Comparison of ENCODE assay signal across 1 cellular context in genomic region chr10:95873139-95873538, GRCh38.
TF ChIP-seq lines count a peak whose summit lies in the region.

No MANE protein-coding gene starts in this region.

TF ChIP-seq in GM23338, 12 proteins besides CTCF, POLR2A, EP300 and RAD21 (continued from another document):
- TF ChIP-seq, protein P1, sequence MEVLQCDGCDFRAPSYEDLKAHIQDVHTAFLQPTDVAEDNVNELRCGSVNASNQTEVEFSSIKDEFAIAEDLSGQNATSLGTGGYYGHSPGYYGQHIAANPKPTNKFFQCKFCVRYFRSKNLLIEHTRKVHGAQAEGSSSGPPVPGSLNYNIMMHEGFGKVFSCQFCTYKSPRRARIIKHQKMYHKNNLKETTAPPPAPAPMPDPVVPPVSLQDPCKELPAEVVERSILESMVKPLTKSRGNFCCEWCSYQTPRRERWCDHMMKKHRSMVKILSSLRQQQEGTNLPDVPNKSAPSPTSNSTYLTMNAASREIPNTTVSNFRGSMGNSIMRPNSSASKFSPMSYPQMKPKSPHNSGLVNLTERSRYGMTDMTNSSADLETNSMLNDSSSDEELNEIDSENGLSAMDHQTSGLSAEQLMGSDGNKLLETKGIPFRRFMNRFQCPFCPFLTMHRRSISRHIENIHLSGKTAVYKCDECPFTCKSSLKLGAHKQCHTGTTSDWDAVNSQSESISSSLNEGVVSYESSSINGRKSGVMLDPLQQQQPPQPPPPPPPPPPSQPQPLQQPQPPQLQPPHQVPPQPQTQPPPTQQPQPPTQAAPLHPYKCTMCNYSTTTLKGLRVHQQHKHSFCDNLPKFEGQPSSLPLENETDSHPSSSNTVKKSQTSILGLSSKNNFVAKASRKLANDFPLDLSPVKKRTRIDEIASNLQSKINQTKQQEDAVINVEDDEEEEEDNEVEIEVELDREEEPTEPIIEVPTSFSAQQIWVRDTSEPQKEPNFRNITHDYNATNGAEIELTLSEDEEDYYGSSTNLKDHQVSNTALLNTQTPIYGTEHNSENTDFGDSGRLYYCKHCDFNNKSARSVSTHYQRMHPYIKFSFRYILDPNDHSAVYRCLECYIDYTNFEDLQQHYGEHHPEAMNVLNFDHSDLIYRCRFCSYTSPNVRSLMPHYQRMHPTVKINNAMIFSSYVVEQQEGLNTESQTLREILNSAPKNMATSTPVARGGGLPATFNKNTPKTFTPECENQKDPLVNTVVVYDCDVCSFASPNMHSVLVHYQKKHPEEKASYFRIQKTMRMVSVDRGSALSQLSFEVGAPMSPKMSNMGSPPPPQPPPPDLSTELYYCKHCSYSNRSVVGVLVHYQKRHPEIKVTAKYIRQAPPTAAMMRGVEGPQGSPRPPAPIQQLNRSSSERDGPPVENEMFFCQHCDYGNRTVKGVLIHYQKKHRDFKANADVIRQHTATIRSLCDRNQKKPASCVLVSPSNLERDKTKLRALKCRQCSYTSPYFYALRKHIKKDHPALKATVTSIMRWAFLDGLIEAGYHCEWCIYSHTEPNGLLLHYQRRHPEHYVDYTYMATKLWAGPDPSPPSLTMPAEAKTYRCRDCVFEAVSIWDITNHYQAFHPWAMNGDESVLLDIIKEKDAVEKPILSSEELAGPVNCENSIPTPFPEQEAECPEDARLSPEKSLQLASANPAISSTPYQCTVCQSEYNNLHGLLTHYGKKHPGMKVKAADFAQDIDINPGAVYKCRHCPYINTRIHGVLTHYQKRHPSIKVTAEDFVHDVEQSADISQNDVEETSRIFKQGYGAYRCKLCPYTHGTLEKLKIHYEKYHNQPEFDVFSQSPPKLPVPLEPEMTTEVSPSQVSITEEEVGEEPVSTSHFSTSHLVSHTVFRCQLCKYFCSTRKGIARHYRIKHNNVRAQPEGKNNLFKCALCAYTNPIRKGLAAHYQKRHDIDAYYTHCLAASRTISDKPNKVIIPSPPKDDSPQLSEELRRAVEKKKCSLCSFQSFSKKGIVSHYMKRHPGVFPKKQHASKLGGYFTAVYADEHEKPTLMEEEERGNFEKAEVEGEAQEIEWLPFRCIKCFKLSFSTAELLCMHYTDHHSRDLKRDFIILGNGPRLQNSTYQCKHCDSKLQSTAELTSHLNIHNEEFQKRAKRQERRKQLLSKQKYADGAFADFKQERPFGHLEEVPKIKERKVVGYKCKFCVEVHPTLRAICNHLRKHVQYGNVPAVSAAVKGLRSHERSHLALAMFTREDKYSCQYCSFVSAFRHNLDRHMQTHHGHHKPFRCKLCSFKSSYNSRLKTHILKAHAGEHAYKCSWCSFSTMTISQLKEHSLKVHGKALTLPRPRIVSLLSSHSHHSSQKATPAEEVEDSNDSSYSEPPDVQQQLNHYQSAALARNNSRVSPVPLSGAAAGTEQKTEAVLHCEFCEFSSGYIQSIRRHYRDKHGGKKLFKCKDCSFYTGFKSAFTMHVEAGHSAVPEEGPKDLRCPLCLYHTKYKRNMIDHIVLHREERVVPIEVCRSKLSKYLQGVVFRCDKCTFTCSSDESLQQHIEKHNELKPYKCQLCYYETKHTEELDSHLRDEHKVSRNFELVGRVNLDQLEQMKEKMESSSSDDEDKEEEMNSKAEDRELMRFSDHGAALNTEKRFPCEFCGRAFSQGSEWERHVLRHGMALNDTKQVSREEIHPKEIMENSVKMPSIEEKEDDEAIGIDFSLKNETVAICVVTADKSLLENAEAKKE (CRISPR knock-in tag; IDR thresholded peaks at IDR 0.05), result no peak
- TF ChIP-seq EZH2 (IDR thresholded peaks at IDR 0.05; ENCODE audit: low read depth, unreplicated experiment) (no peak), ZNF114 (CRISPR knock-in tag; IDR thresholded peaks at IDR 0.05) (no peak)
